ENCODE assay signal across 17 cellular contexts in genomic region chr4:91729851-91730250, GRCh38.
A peak's percentile ranks its signal among the peaks of the same experiment; 100 is the strongest.
DNase-seq lines count a peak whose midpoint lies in the region; TF ChIP-seq lines count a peak whose summit lies in the region.
"Had no signal": no experiment of that assay in that cellular context is flagged by ENCODE, and none has a peak within 500 bp of the region (broad histone marks: within the 10 kb centered on the region; RNA-seq: fewer than 3 reads in every experiment).

No MANE protein-coding gene starts in this region.

- no peak overlapping the region for H3K27ac ChIP-seq in thyroid gland
- H3K27ac ChIP-seq: BLaER1 had no signal

- 92% methylated on average over 2 of the region's 2 CpGs for WGBS in thyroid gland, 2 donors

- peak; percentile 5 for DNase-seq in amniotic epithelial cell (ENCODE audit: low read depth)
- peak; percentile 7 for DNase-seq in choroid plexus epithelial cell (ENCODE audit: low read depth)
- peak; percentile 10 for DNase-seq in non-pigmented ciliary epithelial cell (ENCODE audit: low read depth)
- no peak for DNase-seq in NK-92 (lab: John Stamatoyannopoulos, UW; ENCODE audit: unreplicated experiment)
- no peak for DNase-seq in thyroid gland
- no peak for DNase-seq in activated effector memory CD4-positive, alpha-beta T cell treated with anti-CD3 and anti-CD28 coated beads, Interleukin-2, amount 50 U/mL, for 16 hours
- DNase-seq: 8988T; ACHN; BE2C; C1 segment of cervical spinal cord; Caco-2; Calu3; CD4-positive, alpha-beta memory T cell; CD4-positive, CD25-positive, alpha-beta regulatory T cell; DMS79 treated with DMSO at 0.1 percent for 48 hours; GF-D8 had no signal

- intact Hi-C loops in thyroid gland (cut with DNase I) = no loop called here

- H3K36me3 ChIP-seq in thyroid gland = no peaks in the 10 kb centered on the region
- H3K36me3 ChIP-seq: BE2C, BLaER1 had no signal

- H3K4me1 ChIP-seq in thyroid gland = no peaks in the 10 kb centered on the region
- H3K4me1 ChIP-seq: BE2C, BLaER1, Caco-2 had no signal

- TF ChIP-seq CTCF in choroid plexus epithelial cell (conservative IDR thresholded peaks at IDR 0.05; ENCODE audit: low read depth, low read length) (no peak), thyroid gland (IDR thresholded peaks at IDR 0.05) (no peak)

- no peak for TF ChIP-seq POLR2A in thyroid gland (IDR thresholded peaks at IDR 0.05)

- no peak overlapping the region for H3K4me3 ChIP-seq in choroid plexus epithelial cell (ENCODE audit: low read depth, low read length)
- H3K4me3 ChIP-seq in thyroid gland (replicated peaks in 1 of 3) = no peak overlapping the region
- H3K4me3 ChIP-seq: BLaER1 had no signal

- no peaks in the 10 kb centered on the region for H3K9me3 ChIP-seq in thyroid gland
- H3K9me3 ChIP-seq: BE2C, BLaER1, Caco-2 had no signal

- no peaks in the 10 kb centered on the region for H3K27me3 ChIP-seq in thyroid gland
- H3K27me3 ChIP-seq: BE2C, BLaER1 had no signal

Comparison
In these comparisons a context has a peak if more than half of its experiments do, and no peak if none do; other contexts are left out.
1. DNase-seq: peak in amniotic epithelial cell (single experiment), choroid plexus epithelial cell (single experiment) and non-pigmented ciliary epithelial cell (single experiment); none in NK-92 (single experiment), thyroid gland (0 of 2) and activated effector memory CD4-positive, alpha-beta T cell treated with anti-CD3 and anti-CD28 coated beads, Interleukin-2, amount 50 U/mL, for 16 hours (single experiment).